1 cellular context compared by ENCODE assay signal in the genomic region with DNA sequence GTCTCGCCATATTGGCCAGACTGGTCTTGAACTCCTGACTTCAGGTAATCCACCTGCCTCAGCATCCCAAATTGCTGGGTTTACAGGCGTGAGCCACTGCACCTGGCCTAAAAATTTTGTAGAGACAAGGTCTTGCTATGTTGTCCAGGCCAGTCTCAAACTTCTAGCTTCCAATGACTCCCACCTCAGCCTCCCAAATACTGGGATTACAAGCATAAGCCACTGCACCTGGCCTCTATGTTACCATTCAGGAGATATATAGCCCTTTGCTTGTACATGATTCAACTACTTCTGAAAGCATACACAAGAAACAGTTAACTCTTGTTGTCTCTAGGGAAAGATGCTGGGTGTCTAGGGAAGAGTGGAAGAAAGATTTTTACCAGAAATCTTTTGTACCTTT.
TF ChIP-seq lines count a peak whose summit lies in the region.

No MANE protein-coding gene starts in this region.

TF ChIP-seq in GM23338, 12 proteins besides CTCF, POLR2A, EP300 and RAD21 (continued from another document):
- TF ChIP-seq, protein P1, sequence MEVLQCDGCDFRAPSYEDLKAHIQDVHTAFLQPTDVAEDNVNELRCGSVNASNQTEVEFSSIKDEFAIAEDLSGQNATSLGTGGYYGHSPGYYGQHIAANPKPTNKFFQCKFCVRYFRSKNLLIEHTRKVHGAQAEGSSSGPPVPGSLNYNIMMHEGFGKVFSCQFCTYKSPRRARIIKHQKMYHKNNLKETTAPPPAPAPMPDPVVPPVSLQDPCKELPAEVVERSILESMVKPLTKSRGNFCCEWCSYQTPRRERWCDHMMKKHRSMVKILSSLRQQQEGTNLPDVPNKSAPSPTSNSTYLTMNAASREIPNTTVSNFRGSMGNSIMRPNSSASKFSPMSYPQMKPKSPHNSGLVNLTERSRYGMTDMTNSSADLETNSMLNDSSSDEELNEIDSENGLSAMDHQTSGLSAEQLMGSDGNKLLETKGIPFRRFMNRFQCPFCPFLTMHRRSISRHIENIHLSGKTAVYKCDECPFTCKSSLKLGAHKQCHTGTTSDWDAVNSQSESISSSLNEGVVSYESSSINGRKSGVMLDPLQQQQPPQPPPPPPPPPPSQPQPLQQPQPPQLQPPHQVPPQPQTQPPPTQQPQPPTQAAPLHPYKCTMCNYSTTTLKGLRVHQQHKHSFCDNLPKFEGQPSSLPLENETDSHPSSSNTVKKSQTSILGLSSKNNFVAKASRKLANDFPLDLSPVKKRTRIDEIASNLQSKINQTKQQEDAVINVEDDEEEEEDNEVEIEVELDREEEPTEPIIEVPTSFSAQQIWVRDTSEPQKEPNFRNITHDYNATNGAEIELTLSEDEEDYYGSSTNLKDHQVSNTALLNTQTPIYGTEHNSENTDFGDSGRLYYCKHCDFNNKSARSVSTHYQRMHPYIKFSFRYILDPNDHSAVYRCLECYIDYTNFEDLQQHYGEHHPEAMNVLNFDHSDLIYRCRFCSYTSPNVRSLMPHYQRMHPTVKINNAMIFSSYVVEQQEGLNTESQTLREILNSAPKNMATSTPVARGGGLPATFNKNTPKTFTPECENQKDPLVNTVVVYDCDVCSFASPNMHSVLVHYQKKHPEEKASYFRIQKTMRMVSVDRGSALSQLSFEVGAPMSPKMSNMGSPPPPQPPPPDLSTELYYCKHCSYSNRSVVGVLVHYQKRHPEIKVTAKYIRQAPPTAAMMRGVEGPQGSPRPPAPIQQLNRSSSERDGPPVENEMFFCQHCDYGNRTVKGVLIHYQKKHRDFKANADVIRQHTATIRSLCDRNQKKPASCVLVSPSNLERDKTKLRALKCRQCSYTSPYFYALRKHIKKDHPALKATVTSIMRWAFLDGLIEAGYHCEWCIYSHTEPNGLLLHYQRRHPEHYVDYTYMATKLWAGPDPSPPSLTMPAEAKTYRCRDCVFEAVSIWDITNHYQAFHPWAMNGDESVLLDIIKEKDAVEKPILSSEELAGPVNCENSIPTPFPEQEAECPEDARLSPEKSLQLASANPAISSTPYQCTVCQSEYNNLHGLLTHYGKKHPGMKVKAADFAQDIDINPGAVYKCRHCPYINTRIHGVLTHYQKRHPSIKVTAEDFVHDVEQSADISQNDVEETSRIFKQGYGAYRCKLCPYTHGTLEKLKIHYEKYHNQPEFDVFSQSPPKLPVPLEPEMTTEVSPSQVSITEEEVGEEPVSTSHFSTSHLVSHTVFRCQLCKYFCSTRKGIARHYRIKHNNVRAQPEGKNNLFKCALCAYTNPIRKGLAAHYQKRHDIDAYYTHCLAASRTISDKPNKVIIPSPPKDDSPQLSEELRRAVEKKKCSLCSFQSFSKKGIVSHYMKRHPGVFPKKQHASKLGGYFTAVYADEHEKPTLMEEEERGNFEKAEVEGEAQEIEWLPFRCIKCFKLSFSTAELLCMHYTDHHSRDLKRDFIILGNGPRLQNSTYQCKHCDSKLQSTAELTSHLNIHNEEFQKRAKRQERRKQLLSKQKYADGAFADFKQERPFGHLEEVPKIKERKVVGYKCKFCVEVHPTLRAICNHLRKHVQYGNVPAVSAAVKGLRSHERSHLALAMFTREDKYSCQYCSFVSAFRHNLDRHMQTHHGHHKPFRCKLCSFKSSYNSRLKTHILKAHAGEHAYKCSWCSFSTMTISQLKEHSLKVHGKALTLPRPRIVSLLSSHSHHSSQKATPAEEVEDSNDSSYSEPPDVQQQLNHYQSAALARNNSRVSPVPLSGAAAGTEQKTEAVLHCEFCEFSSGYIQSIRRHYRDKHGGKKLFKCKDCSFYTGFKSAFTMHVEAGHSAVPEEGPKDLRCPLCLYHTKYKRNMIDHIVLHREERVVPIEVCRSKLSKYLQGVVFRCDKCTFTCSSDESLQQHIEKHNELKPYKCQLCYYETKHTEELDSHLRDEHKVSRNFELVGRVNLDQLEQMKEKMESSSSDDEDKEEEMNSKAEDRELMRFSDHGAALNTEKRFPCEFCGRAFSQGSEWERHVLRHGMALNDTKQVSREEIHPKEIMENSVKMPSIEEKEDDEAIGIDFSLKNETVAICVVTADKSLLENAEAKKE (CRISPR knock-in tag; IDR thresholded peaks at IDR 0.05): no peak
- no peak for TF ChIP-seq CREB1 (CRISPR knock-in tag; IDR thresholded peaks at IDR 0.05; ENCODE audit: low read depth)
